In genomic region chr22:49664891-49665290, GRCh38 we compare ENCODE assay signal across 13 cellular contexts.
"Had no signal": no experiment of that assay in that cellular context is flagged by ENCODE, and none has a peak within 500 bp of the region (broad histone marks: within the 10 kb centered on the region; RNA-seq: fewer than 3 reads in every experiment).

No MANE protein-coding gene starts in this region.

- H3K9me3 ChIP-seq: adrenal gland had no signal

- H3K27me3 ChIP-seq: brain microvascular endothelial cell had no signal

- H3K27ac ChIP-seq: brain microvascular endothelial cell had no signal

- H3K4me3 ChIP-seq: adrenal gland had no signal

- DNase-seq: activated CD4-positive, alpha-beta memory T cell treated with anti-CD3 and anti-CD28 coated beads for 36 hours; activated CD4-positive, CD25-positive, alpha-beta regulatory T cell treated with anti-CD3 and anti-CD28 coated beads, Interleukin-2, amount 50 U/mL, for 72 hours; activated naive CD4-positive, alpha-beta T cell treated with Interleukin-2 at 50 U/mL for 16 hours; activated T-cell treated with anti-CD3 and anti-CD28 coated beads, Interleukin-2, amount 50 U/mL, for 72 hours; brain microvascular endothelial cell; cerebellar nuclear complex; dermis blood vessel endothelial cell; hippocampal formation; kidney glomerular epithelial cell; mammary epithelial cell; stimulated activated CD4-positive, alpha-beta T cell treated with anti-CD3 and anti-CD28 coated beads, Interleukin-15, amount 100 ng/mL, for 24 hours had no signal

- H3K27ac Mint-ChIP-seq: activated CD4-positive, alpha-beta memory T cell treated with anti-CD3 and anti-CD28 coated beads for 36 hours; activated T-cell treated with anti-CD3 and anti-CD28 coated beads, Interleukin-2, amount 50 U/mL, for 72 hours; natural killer cell treated with Interleukin-12 subunit alpha and Interleukin-12 subunit beta and Interleukin-15 and Interleukin-18, amount 100 ng/mL, for 72 hours had no signal

- H3K9me3 Mint-ChIP-seq: activated T-cell treated with anti-CD3 and anti-CD28 coated beads, Interleukin-2, amount 50 U/mL, for 72 hours; natural killer cell treated with Interleukin-12 subunit alpha and Interleukin-12 subunit beta and Interleukin-15 and Interleukin-18, amount 100 ng/mL, for 72 hours had no signal

- H3K36me3 Mint-ChIP-seq: activated CD4-positive, alpha-beta memory T cell treated with anti-CD3 and anti-CD28 coated beads for 36 hours; natural killer cell treated with Interleukin-12 subunit alpha and Interleukin-12 subunit beta and Interleukin-15 and Interleukin-18, amount 100 ng/mL, for 72 hours had no signal

- H3K36me3 ChIP-seq: adrenal gland, brain microvascular endothelial cell had no signal

- H3K27me3 Mint-ChIP-seq: natural killer cell treated with Interleukin-12 subunit alpha and Interleukin-12 subunit beta and Interleukin-15 and Interleukin-18, amount 100 ng/mL, for 72 hours had no signal

- H3K4me1 ChIP-seq: adrenal gland had no signal

- H3K4me3 Mint-ChIP-seq: activated CD4-positive, alpha-beta memory T cell treated with anti-CD3 and anti-CD28 coated beads for 36 hours; activated T-cell treated with anti-CD3 and anti-CD28 coated beads, Interleukin-2, amount 50 U/mL, for 72 hours; natural killer cell treated with Interleukin-12 subunit alpha and Interleukin-12 subunit beta and Interleukin-15 and Interleukin-18, amount 100 ng/mL, for 72 hours had no signal
